Comparison of ENCODE assay signal across 8 cellular contexts in genomic region chr17:16666907-16667636, GRCh38. TPM values are rescaled to one million over a fixed set of nuclear protein-coding genes. Genes with fewer than 3 reads are reported as not detected.
A peak's percentile ranks its signal among the peaks of the same experiment; 100 is the strongest.
DNase-seq lines count a peak whose midpoint lies in the region; ATAC-seq and TF ChIP-seq lines count a peak whose summit lies in the region.
"Not testable (repeated sequence)": the region's sequence is repeated elsewhere in the genome, so short reads cannot be mapped to it uniquely, and the experiment has no call there.

No MANE protein-coding gene starts in this region.

- CTCF ChIA-PET in CD8-positive, alpha-beta T cell (lab: Charles Lee): not testable (repeated sequence)

- ATAC-seq in CD8-positive, alpha-beta T cell: not testable (repeated sequence)
- ATAC-seq in activated T-cell treated with anti-CD3 and anti-CD28 coated beads, Interleukin-2, amount 50 U/mL, for 4 hours: peak; percentile 58 to 61
- peak; percentile 47 for ATAC-seq in left lung

- not testable (repeated sequence) for H3K4me1 ChIP-seq in CD8-positive, alpha-beta T cell (ENCODE audit: insufficient read depth, low read length); left lung; parathyroid adenoma; testis

- peak in 1 of 7 experiments; percentile 7 for DNase-seq in CD8-positive, alpha-beta T cell
- DNase-seq in NCI-H146 (lab: John Stamatoyannopoulos, UW) (peak; percentile 30), cerebellum (ENCODE audit: low spot score) (peak; percentile 57), globus pallidus (ENCODE audit: low spot score) (peak; percentile 51), testis (peak; percentile 81)
- DNase-seq in activated T-cell treated with anti-CD3 and anti-CD28 coated beads, Interleukin-2, amount 50 U/mL, for 4 hours; left lung: not testable (repeated sequence)

- H3K27me3 Mint-ChIP-seq in CD8-positive, alpha-beta T cell (ENCODE audit: low read depth): peaks cover 38% of the 10 kb centered on the region
- peaks cover 37% of the 10 kb centered on the region for H3K27me3 Mint-ChIP-seq in activated T-cell treated with anti-CD3 and anti-CD28 coated beads, Interleukin-2, amount 50 U/mL, for 4 hours (ENCODE audit: low read depth)

- POLR2A ChIA-PET in CD8-positive, alpha-beta T cell (lab: Charles Lee): not testable (repeated sequence)

- H3K36me3 Mint-ChIP-seq in CD8-positive, alpha-beta T cell; activated T-cell treated with anti-CD3 and anti-CD28 coated beads, Interleukin-2, amount 50 U/mL, for 4 hours (ENCODE audit: insufficient read depth): not testable (repeated sequence)

- intact Hi-C loops in CD8-positive, alpha-beta T cell (cut with DNase I, micrococcal nuclease); left lung (cut with DNase I); testis (cut with DNase I; ENCODE audit: low total_unique reads): not testable (repeated sequence)

- not testable (repeated sequence) for H3K9me3 ChIP-seq in CD8-positive, alpha-beta T cell (ENCODE audit: low read length); left lung; parathyroid adenoma (ENCODE audit: control insufficient read depth, low read length); testis

- H3K4me1 Mint-ChIP-seq in CD8-positive, alpha-beta T cell (ENCODE audit: low read depth); activated T-cell treated with anti-CD3 and anti-CD28 coated beads, Interleukin-2, amount 50 U/mL, for 4 hours (ENCODE audit: low read depth): not testable (repeated sequence)

- 1 to 4% methylated on average over 30 to 57 of the region's 61 CpGs for WGBS in testis, 2 donors

- H3K27ac ChIP-seq in CD8-positive, alpha-beta T cell (ENCODE audit: low read depth, low read length); left lung: not testable (repeated sequence)
- H3K27ac ChIP-seq in parathyroid adenoma: peak overlapping the region; percentile 39
- H3K27ac ChIP-seq in testis: peak overlapping the region; percentile 74 to 78

- peak overlapping the region; percentile 95 for H2AFZ ChIP-seq in parathyroid adenoma

- peak overlapping the region; percentile 58 for H3K4me2 ChIP-seq in parathyroid adenoma (ENCODE audit: low read length)

- not testable (repeated sequence) for H3K27ac Mint-ChIP-seq in CD8-positive, alpha-beta T cell

- H3K4me3 Mint-ChIP-seq in CD8-positive, alpha-beta T cell: peak overlapping the region; percentile 65
- peak overlapping the region; percentile 69 for H3K4me3 Mint-ChIP-seq in activated T-cell treated with anti-CD3 and anti-CD28 coated beads, Interleukin-2, amount 50 U/mL, for 4 hours

- not testable (repeated sequence) for H3K27me3 ChIP-seq in CD8-positive, alpha-beta T cell (ENCODE audit: insufficient read depth, low read length); parathyroid adenoma (ENCODE audit: control insufficient read depth, insufficient read depth, low read length); testis
- peaks cover 26 to 79% of the 10 kb centered on the region in 2 donors for H3K27me3 ChIP-seq in left lung

- H3K4me3 ChIP-seq in CD8-positive, alpha-beta T cell (ENCODE audit: low read depth, low read length); left lung: not testable (repeated sequence)
- H3K4me3 ChIP-seq in parathyroid adenoma (ENCODE audit: low read depth, low read length): peak overlapping the region; percentile 31
- H3K4me3 ChIP-seq in testis: peak overlapping the region; percentile 50 to 72

- peak overlapping the region; percentile 72 for H3K9ac ChIP-seq in parathyroid adenoma

- TF ChIP-seq POLR2A in testis (IDR thresholded peaks at IDR 0.05): not testable (repeated sequence)

- not testable (repeated sequence) for H3K36me3 ChIP-seq in CD8-positive, alpha-beta T cell (ENCODE audit: insufficient read depth, low read length); left lung; parathyroid adenoma (ENCODE audit: control insufficient read depth, insufficient read depth, low read length); testis (ENCODE audit: low read depth, missing control alignments)

- not testable (repeated sequence) for H3K79me2 ChIP-seq in parathyroid adenoma

- TF ChIP-seq CTCF in CD8-positive, alpha-beta T cell (IDR thresholded peaks at IDR 0.05); left lung (IDR thresholded peaks at IDR 0.05); parathyroid adenoma (IDR thresholded peaks at IDR 0.05); testis (IDR thresholded peaks at IDR 0.05): not testable (repeated sequence)

- not testable (repeated sequence) for H3K9me3 Mint-ChIP-seq in CD8-positive, alpha-beta T cell; activated T-cell treated with anti-CD3 and anti-CD28 coated beads, Interleukin-2, amount 50 U/mL, for 4 hours

RNA-seq across cellular contexts. Expression of gene ZNF624, which starts 13.4 kb away (rescaled TPM):
- total RNA-seq in CD8-positive, alpha-beta T cell: 1 to 10 TPM; 3.2 to 3.4 TPM
- total RNA-seq in activated T-cell treated with anti-CD3 and anti-CD28 coated beads, Interleukin-2, amount 50 U/mL, for 4 hours: 1 to 10 TPM; 3.0 to 3.6 (median 3.3) TPM
- total RNA-seq in cerebellum (23.1 TPM), left lung (1 to 10 TPM; 3.6 to 6.1 TPM), testis (10 to 100 TPM; 17.3 to 17.8 TPM)
- 5.6 TPM for polyA plus RNA-seq in testis (ENCODE audit: insufficient read depth, low read depth, low replicate concordance)

RNA-seq across cellular contexts. Expression of gene CCDC144A, which starts 23.0 kb away (rescaled TPM):
- 1 to 10 TPM in 1 of 2 experiments, under 1 TPM in 1; 0.81 to 1.4 TPM for total RNA-seq in CD8-positive, alpha-beta T cell
- total RNA-seq in activated T-cell treated with anti-CD3 and anti-CD28 coated beads, Interleukin-2, amount 50 U/mL, for 4 hours: 1 to 10 TPM in 2 of 3 donors, under 1 TPM in 1; 0.98 to 5.2 (median 3.5) TPM
- total RNA-seq in cerebellum (15.0 TPM), left lung (1 to 10 TPM; 6.6 TPM), testis (100 to 1,000 TPM in 1 of 2 donors, 10 to 100 TPM in 1; 97.8 to 144 TPM)
- polyA plus RNA-seq in testis (ENCODE audit: insufficient read depth, low read depth, low replicate concordance): 8.9 TPM
